8 cellular contexts compared by ENCODE assay signal in the genomic region with DNA sequence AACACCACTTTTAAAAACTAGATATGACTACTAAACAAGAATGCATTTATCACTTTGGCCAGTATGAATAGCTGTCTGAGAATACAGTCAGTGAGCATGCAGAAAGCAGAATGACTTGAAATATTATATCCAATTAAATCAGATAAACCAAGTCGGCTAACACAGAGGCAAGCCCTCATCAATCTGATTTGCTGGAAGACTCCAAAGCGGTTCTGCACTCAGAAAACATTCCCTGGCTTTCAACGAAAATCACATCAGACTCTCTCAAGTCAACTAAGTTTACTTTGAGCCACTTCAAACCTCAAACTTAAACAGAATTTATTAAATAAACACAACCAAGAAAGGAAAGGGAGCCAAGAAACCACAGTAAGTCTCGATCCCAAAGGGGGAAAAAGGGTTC.
DNase-seq lines count a peak whose midpoint lies in the region; ATAC-seq and TF ChIP-seq lines count a peak whose summit lies in the region.

No MANE protein-coding gene starts in this region.

- H3K4me3 Mint-ChIP-seq in stimulated activated naive CD8-positive, alpha-beta T cell treated with anti-CD3 and anti-CD28 coated beads, Interleukin-15, amount 100 ng/mL, for 72 hours, result peak overlapping the region; percentile 78 to 88

- H3K27ac Mint-ChIP-seq in stimulated activated naive CD8-positive, alpha-beta T cell treated with anti-CD3 and anti-CD28 coated beads, Interleukin-15, amount 100 ng/mL, for 72 hours, result no peak overlapping the region

- H3K27me3 Mint-ChIP-seq in stimulated activated naive CD8-positive, alpha-beta T cell treated with anti-CD3 and anti-CD28 coated beads, Interleukin-15, amount 100 ng/mL, for 72 hours, result peaks cover 79% of the 10 kb centered on the region

- no peaks in the 10 kb centered on the region for H3K9me3 Mint-ChIP-seq in stimulated activated naive CD8-positive, alpha-beta T cell treated with anti-CD3 and anti-CD28 coated beads, Interleukin-15, amount 100 ng/mL, for 72 hours

- H3K4me3 ChIP-seq in iPS-11a (ENCODE audit: low read depth, low read length), result peak overlapping the region; percentile 84

- DNase-seq in NCI-H82 (lab: John Stamatoyannopoulos, UW), result peak; percentile 48
- no peak for DNase-seq in NCI-H82 treated with DMSO at 0.1 percent for 48 hours (lab: John Stamatoyannopoulos, UW; ENCODE audit: unreplicated experiment)
- DNase-seq in stimulated activated naive CD8-positive, alpha-beta T cell treated with anti-CD3 and anti-CD28 coated beads, Interleukin-15, amount 100 ng/mL, for 72 hours, result no peak
- DNase-seq in T-helper 9 cell, result no peak
- DNase-seq in OCI-M1 (lab: John Stamatoyannopoulos, UW), result no peak

- ATAC-seq in stimulated activated naive CD8-positive, alpha-beta T cell treated with anti-CD3 and anti-CD28 coated beads, Interleukin-15, amount 100 ng/mL, for 72 hours, result no peak
- ATAC-seq in GM21786 (IDR thresholded peaks at IDR 0.05; ENCODE audit: unreplicated experiment), result no peak

- peak overlapping the region; percentile 86 for H3K27ac ChIP-seq in VCaP

- peaks cover 33% of the 10 kb centered on the region for H3K4me1 Mint-ChIP-seq in stimulated activated naive CD8-positive, alpha-beta T cell treated with anti-CD3 and anti-CD28 coated beads, Interleukin-15, amount 100 ng/mL, for 72 hours

- no peak for TF ChIP-seq CTCF in VCaP (conservative IDR thresholded peaks at IDR 0.05)
